ENCODE assay signal across 20 cellular contexts in the genomic region with DNA sequence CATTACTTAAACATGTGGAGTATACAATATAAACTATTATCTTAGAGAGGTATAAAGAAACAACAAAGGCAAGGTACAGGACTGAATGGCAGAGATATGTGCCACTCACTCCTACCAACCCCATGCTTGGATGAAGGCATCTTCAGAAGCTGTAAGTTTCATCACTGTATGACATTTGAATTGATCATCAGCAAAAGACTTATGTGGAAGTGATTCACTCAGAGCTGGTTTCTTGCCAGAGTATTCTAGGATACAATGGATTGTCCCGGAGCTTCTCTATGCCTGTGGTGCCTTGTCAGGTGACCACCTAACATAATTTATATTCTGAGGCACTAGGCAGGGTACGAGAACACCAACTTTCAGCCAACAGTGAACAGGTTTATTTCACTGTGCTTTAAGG.
A peak's percentile ranks its signal among the peaks of the same experiment; 100 is the strongest.
DNase-seq lines count a peak whose midpoint lies in the region; ATAC-seq and TF ChIP-seq lines count a peak whose summit lies in the region.
"Had no signal": no experiment of that assay in that cellular context is flagged by ENCODE, and none has a peak within 500 bp of the region (broad histone marks: within the 10 kb centered on the region; RNA-seq: fewer than 3 reads in every experiment).

No MANE protein-coding gene starts in this region.

- H3K27ac Mint-ChIP-seq in activated T-helper 17 cell treated with anti-CD3 and anti-CD28 coated beads, Interleukin-2, amount 50 U/mL, for 72 hours = no peak overlapping the region
- H3K27ac Mint-ChIP-seq: CD8-positive, alpha-beta memory T cell; GM23338 had no signal

- ATAC-seq in activated T-helper 17 cell treated with anti-CD3 and anti-CD28 coated beads, Interleukin-2, amount 50 U/mL, for 72 hours (replicated peaks) = peak; percentile 39
- ATAC-seq in SK-N-SH treated with all-trans-retinoic acid at 6 μM for 48 hours = no peak
- ATAC-seq: GM23338 had no signal

- no peaks in the 10 kb centered on the region for H3K36me3 Mint-ChIP-seq in activated T-helper 17 cell treated with anti-CD3 and anti-CD28 coated beads, Interleukin-2, amount 50 U/mL, for 72 hours (ENCODE audit: low read depth)
- H3K36me3 Mint-ChIP-seq: CD8-positive, alpha-beta memory T cell had no signal

- no peaks in the 10 kb centered on the region for H3K9me3 Mint-ChIP-seq in activated T-helper 17 cell treated with anti-CD3 and anti-CD28 coated beads, Interleukin-2, amount 50 U/mL, for 72 hours
- H3K9me3 Mint-ChIP-seq: CD8-positive, alpha-beta memory T cell; GM23338 had no signal

- H3K27me3 Mint-ChIP-seq in activated T-helper 17 cell treated with anti-CD3 and anti-CD28 coated beads, Interleukin-2, amount 50 U/mL, for 72 hours = no peaks in the 10 kb centered on the region

- H3K4me3 Mint-ChIP-seq in activated T-helper 17 cell treated with anti-CD3 and anti-CD28 coated beads, Interleukin-2, amount 50 U/mL, for 72 hours = no peak overlapping the region
- H3K4me3 Mint-ChIP-seq: CD8-positive, alpha-beta memory T cell; GM23338 had no signal

- H3K4me3 ChIP-seq in fibroblast of mammary gland (ENCODE audit: control insufficient read depth, low read depth, low read length) = no peak overlapping the region
- H3K4me3 ChIP-seq: GM23338 had no signal

- H3K4me1 Mint-ChIP-seq in activated T-helper 17 cell treated with anti-CD3 and anti-CD28 coated beads, Interleukin-2, amount 50 U/mL, for 72 hours = no peaks in the 10 kb centered on the region
- H3K4me1 Mint-ChIP-seq: CD8-positive, alpha-beta memory T cell; GM23338 had no signal

- DNase-seq in COLO829 (ENCODE audit: low spot score) (peak; percentile 18), M059J (ENCODE audit: low read depth) (peak; percentile 16), fibroblast of mammary gland (ENCODE audit: low read depth) (peak; percentile 5), cerebellar cortex (ENCODE audit: low spot score) (no peak), NCI-H345 treated with DMSO at 0.1 percent for 48 hours (lab: John Stamatoyannopoulos, UW; ENCODE audit: unreplicated experiment) (no peak)
- no peak for DNase-seq in stimulated activated CD4-positive, alpha-beta T cell treated with anti-CD3 and anti-CD28 coated beads, Interleukin-1b, Interleukin-23, amount 100 ng/mL, for 48 hours
- DNase-seq: CD8-positive, alpha-beta memory T cell; HCEC 1CT; Kasumi-1; MM.1S; NCI-H1048; NCI-H1417 treated with DMSO at 0.1 percent for 48 hours; NCI-H187; NCI-H2107; NCI-H524; SHP77 treated with DMSO at 0.1 percent for 48 hours; SK-N-SH had no signal

- no peak for TF ChIP-seq CTCF in fibroblast of mammary gland (conservative IDR thresholded peaks at IDR 0.05; ENCODE audit: control insufficient read depth, insufficient read depth, low read depth, low read length)

TF ChIP-seq in SK-N-SH treated with all-trans-retinoic acid at 6 μM for 48 hours, 23 proteins besides CTCF, POLR2A, EP300 and RAD21:
- TF ChIP-seq CSDC2 (CRISPR knock-in tag; IDR thresholded peaks at IDR 0.05) (no peak), PPARA (CRISPR knock-in tag; IDR thresholded peaks at IDR 0.05; ENCODE audit: borderline replicate concordance) (no peak), ZNF8 (CRISPR knock-in tag; IDR thresholded peaks at IDR 0.05) (no peak), SNAI2 (CRISPR knock-in tag; IDR thresholded peaks at IDR 0.05) (no peak)
- TF ChIP-seq, protein P1, sequence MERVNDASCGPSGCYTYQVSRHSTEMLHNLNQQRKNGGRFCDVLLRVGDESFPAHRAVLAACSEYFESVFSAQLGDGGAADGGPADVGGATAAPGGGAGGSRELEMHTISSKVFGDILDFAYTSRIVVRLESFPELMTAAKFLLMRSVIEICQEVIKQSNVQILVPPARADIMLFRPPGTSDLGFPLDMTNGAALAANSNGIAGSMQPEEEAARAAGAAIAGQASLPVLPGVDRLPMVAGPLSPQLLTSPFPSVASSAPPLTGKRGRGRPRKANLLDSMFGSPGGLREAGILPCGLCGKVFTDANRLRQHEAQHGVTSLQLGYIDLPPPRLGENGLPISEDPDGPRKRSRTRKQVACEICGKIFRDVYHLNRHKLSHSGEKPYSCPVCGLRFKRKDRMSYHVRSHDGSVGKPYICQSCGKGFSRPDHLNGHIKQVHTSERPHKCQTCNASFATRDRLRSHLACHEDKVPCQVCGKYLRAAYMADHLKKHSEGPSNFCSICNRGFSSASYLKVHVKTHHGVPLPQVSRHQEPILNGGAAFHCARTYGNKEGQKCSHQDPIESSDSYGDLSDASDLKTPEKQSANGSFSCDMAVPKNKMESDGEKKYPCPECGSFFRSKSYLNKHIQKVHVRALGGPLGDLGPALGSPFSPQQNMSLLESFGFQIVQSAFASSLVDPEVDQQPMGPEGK (CRISPR knock-in tag; IDR thresholded peaks at IDR 0.05; ENCODE audit: borderline replicate concordance) = no peak
TF ChIP-seq in SK-N-SH treated with all-trans-retinoic acid at 6 μM for 48 hours: peak in this region for 0.

Comparison
In these comparisons a context has a peak if more than half of its experiments do, and no peak if none do; other contexts are left out.
1. DNase-seq: peak in COLO829 (single experiment), M059J (single experiment) and fibroblast of mammary gland (single experiment); none in cerebellar cortex (single experiment), stimulated activated CD4-positive, alpha-beta T cell treated with anti-CD3 and anti-CD28 coated beads, Interleukin-1b, Interleukin-23, amount 100 ng/mL, for 48 hours (single experiment) and NCI-H345 treated with DMSO at 0.1 percent for 48 hours (single experiment).